ENCODE assay signal across 8 cellular contexts in the genomic region with DNA sequence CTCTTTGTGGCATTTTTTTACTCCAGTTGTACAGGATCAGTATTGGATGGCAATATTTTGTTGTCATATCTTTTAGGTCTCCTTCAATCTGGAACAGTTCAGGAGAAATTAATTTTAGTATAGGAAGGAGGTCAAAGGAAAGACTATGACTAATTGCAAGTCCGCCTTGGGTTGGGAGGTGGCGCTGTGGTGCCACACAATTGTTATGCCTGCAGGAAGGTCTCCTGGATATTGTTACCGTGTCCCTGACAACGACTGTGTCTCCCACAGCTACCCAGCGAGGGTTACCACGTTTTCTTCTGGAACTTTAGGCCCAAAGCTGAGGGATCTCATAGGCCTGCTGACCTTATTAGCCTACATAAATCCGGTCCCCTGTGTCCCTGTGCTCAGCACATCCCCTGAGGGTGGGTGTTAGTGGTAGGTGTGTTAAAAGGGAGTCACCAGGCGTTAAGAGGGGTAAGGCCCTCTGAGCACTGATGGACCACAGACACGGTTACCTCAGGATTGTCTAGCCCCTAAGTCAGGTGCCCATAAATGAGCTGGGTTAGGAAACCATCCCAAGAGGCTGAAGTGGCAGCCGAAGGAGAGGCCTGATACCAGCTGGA. TPM values are rescaled to one million over a fixed set of nuclear protein-coding genes. Genes with fewer than 3 reads are reported as not detected.
A peak's percentile ranks its signal among the peaks of the same experiment; 100 is the strongest.
DNase-seq lines count a peak whose midpoint lies in the region; ATAC-seq and TF ChIP-seq lines count a peak whose summit lies in the region.

No MANE protein-coding gene starts in this region.

- H3K9me3 ChIP-seq in CD4-positive, alpha-beta memory T cell (ENCODE audit: control insufficient read depth in 1 of 2, low read length in 2 of 2) = no peaks in the 10 kb centered on the region
- H3K9me3 ChIP-seq in MG63 (no peaks in the 10 kb centered on the region), SJCRH30 (replicated peaks) (no peaks in the 10 kb centered on the region)

- H3K27ac Mint-ChIP-seq in CD4-positive, alpha-beta memory T cell = peak overlapping the region in 2 of 7 donors; percentile 31 to 63
- H3K27ac Mint-ChIP-seq in activated naive CD4-positive, alpha-beta T cell treated with anti-CD3 and anti-CD28 coated beads, Interleukin-2, amount 50 U/mL, for 72 hours = no peak overlapping the region

- H3K4me3 ChIP-seq in CD4-positive, alpha-beta memory T cell (ENCODE audit: low read length in 2 of 2) = no peak overlapping the region
- no peak overlapping the region for H3K4me3 ChIP-seq in MG63
- no peak overlapping the region for H3K4me3 ChIP-seq in SJCRH30

- ATAC-seq in activated naive CD4-positive, alpha-beta T cell treated with anti-CD3 and anti-CD28 coated beads, Interleukin-2, amount 50 U/mL, for 72 hours = peak; percentile 59 to 73
- ATAC-seq in left cardiac atrium (peak in 1 of 2 donors; percentile 67), GM19452 (IDR thresholded peaks at IDR 0.05; ENCODE audit: unreplicated experiment) (no peak)

- H3K27me3 Mint-ChIP-seq in CD4-positive, alpha-beta memory T cell = peaks cover 0 to 1% of the 10 kb centered on the region in 2 donors

- H3K4me1 ChIP-seq in CD4-positive, alpha-beta memory T cell (ENCODE audit: insufficient read depth, low read length) = no peaks in the 10 kb centered on the region
- no peaks in the 10 kb centered on the region for H3K4me1 ChIP-seq in SJCRH30

- no peak overlapping the region for H3K4me3 Mint-ChIP-seq in CD4-positive, alpha-beta memory T cell

- no peak overlapping the region for H3K27ac ChIP-seq in CD4-positive, alpha-beta memory T cell (ENCODE audit: low read depth, low read length)
- no peak overlapping the region for H3K27ac ChIP-seq in SJCRH30

- CTCF ChIA-PET in CD4-positive, alpha-beta memory T cell (lab: Charles Lee; ENCODE audit: partially characterized antibody) = interaction anchor here (0.7 to 8.2 kb wide), 37 partner anchors 8 to 1089 kb away, joined by 3 to 172 read pairs (median 4); partner anchors contain the start of genes C3orf33, SSR3 and TIPARP

- no peaks in the 10 kb centered on the region for H3K27me3 ChIP-seq in CD4-positive, alpha-beta memory T cell (ENCODE audit: insufficient read depth, low read length)
- H3K27me3 ChIP-seq in MG63 = no peaks in the 10 kb centered on the region
- no peaks in the 10 kb centered on the region for H3K27me3 ChIP-seq in SJCRH30

- no peaks in the 10 kb centered on the region for H3K36me3 ChIP-seq in CD4-positive, alpha-beta memory T cell (ENCODE audit: insufficient read depth, low read length)
- H3K36me3 ChIP-seq in MG63 (no peaks in the 10 kb centered on the region), SJCRH30 (no peaks in the 10 kb centered on the region)

- peaks cover 0 to 1% (median under 1%) of the 10 kb centered on the region in 4 donors for H3K4me1 Mint-ChIP-seq in CD4-positive, alpha-beta memory T cell

- peak; percentile 56 for TF ChIP-seq CTCF in GM20000 (IDR thresholded peaks at IDR 0.05; ENCODE audit: extremely low read depth, missing control alignments)

- peaks cover 0 to 4% (median 1%) of the 10 kb centered on the region in 8 donors for H3K9me3 Mint-ChIP-seq in CD4-positive, alpha-beta memory T cell
- no peaks in the 10 kb centered on the region for H3K9me3 Mint-ChIP-seq in activated naive CD4-positive, alpha-beta T cell treated with anti-CD3 and anti-CD28 coated beads, Interleukin-2, amount 50 U/mL, for 72 hours

- no peaks in the 10 kb centered on the region for H3K36me3 Mint-ChIP-seq in CD4-positive, alpha-beta memory T cell
- no peaks in the 10 kb centered on the region for H3K36me3 Mint-ChIP-seq in activated naive CD4-positive, alpha-beta T cell treated with anti-CD3 and anti-CD28 coated beads, Interleukin-2, amount 50 U/mL, for 72 hours

- intact Hi-C loops in CD4-positive, alpha-beta memory T cell (cut with micrococcal nuclease) = loop anchor here (2.0 to 5.0 kb wide), 2 partner anchors 297 to 520 kb away; partner anchors contain the start of gene TIPARP
- intact Hi-C loops in left cardiac atrium (cut with DNase I) = loop anchor here (2.0 to 10.0 kb wide), 5 partner anchors 293 to 985 kb away; no protein-coding TSS in a partner anchor

- POLR2A ChIA-PET in CD4-positive, alpha-beta memory T cell (lab: Charles Lee; ENCODE audit: partially characterized antibody) = interaction anchor here (0.7 to 1.7 kb wide), 3 partner anchors 9 to 1008 kb away, joined by 4 read pairs; partner anchors contain the start of gene CCNL1

- peak; percentile 40 to 56 (median 45) for DNase-seq in CD4-positive, alpha-beta memory T cell
- peak; percentile 57 for DNase-seq in GM20000 (ENCODE audit: low spot score)
- DNase-seq in MG63 = peak; percentile 49
- peak; percentile 54 to 73 for DNase-seq in SJCRH30
- DNase-seq in activated naive CD4-positive, alpha-beta T cell treated with anti-CD3 and anti-CD28 coated beads, Interleukin-2, amount 50 U/mL, for 72 hours (ENCODE audit: low spot score in 2 of 2) = peak in 1 of 2 donors; percentile 52
- peak; percentile 67 for DNase-seq in left cardiac atrium
- peak; percentile 69 for DNase-seq in renal cortical epithelial cell (ENCODE audit: low read depth)

RNA-seq across cellular contexts. Expression of gene KCNAB1, which starts 31.5 kb away (rescaled TPM):
- not detected for total RNA-seq in CD4-positive, alpha-beta memory T cell
- polyA plus RNA-seq in CD4-positive, alpha-beta memory T cell = under 1 TPM; 0.40 to 0.58 TPM
- not detected in 2 replicates for total RNA-seq in MG63 (2014; rRNA removed; shearing (Covaris generic); ENCODE audit: low replicate concordance)
- not detected in 2 replicates for total RNA-seq in SJCRH30 (2014; rRNA removed; shearing (Covaris generic))
- total RNA-seq in activated naive CD4-positive, alpha-beta T cell treated with anti-CD3 and anti-CD28 coated beads, Interleukin-2, amount 50 U/mL, for 72 hours = not detected
- total RNA-seq in left cardiac atrium (1 to 10 TPM; 2.6 to 3.5 TPM), renal cortical epithelial cell (under 0.01 TPM in 1 of 2 replicates, not detected in the other)
